ENCODE assay signal across 8 cellular contexts in the genomic region with DNA sequence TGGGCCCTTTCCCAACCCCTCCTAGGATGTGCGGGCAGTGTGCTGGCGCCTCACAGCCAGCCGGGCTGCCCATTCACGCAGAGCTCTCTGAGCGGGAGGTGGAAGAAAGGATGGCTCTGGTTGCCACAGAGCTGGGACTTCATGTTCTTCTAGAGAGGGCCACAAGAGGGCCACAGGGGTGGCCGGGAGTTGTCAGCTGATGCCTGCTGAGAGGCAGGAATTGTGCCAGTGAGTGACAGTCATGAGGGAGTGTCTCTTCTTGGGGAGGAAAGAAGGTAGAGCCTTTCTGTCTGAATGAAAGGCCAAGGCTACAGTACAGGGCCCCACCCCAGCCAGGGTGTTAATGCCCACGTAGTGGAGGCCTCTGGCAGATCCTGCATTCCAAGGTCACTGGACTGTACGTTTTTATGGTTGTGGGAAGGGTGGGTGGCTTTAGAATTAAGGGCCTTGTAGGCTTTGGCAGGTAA. TPM values are rescaled to one million over a fixed set of nuclear protein-coding genes. Genes with fewer than 3 reads are reported as not detected.
A peak's percentile ranks its signal among the peaks of the same experiment; 100 is the strongest.
DNase-seq lines count a peak whose midpoint lies in the region; TF ChIP-seq lines count a peak whose summit lies in the region.

No MANE protein-coding gene starts in this region.

- CTCF ChIA-PET in mammary epithelial cell (lab: Charles Lee; ENCODE audit: low non-redundant PET): interaction anchor here (1.0 kb wide), 1 partner anchor 9 kb away, joined by 6 read pairs; no protein-coding TSS in a partner anchor

- no peaks in the 10 kb centered on the region for H3K27me3 ChIP-seq in NT2/D1 (ENCODE audit: insufficient read depth, insufficient read length)
- no peaks in the 10 kb centered on the region for H3K27me3 ChIP-seq in mammary epithelial cell (ENCODE audit: insufficient read depth, low read length)
- no peaks in the 10 kb centered on the region for H3K27me3 ChIP-seq in testis

- H3K4me1 ChIP-seq in NT2/D1 (ENCODE audit: insufficient read depth, insufficient read length): peaks cover 17% of the 10 kb centered on the region
- H3K4me1 ChIP-seq in mammary epithelial cell (ENCODE audit: insufficient read depth, low read length): peaks cover 45% of the 10 kb centered on the region
- peaks cover 55% of the 10 kb centered on the region for H3K4me1 ChIP-seq in testis

- H3K9me3 Mint-ChIP-seq in T-helper 2 cell treated with Interferon-gamma antibody and Interleukin-4, amounts not matched to agents 5 μg/mL and 100 μg/mL, for 36 hours: no peaks in the 10 kb centered on the region

- H4K20me1 ChIP-seq in mammary epithelial cell (ENCODE audit: insufficient read depth, low read length): no peaks in the 10 kb centered on the region

- peaks cover 4% of the 10 kb centered on the region for H3K4me1 Mint-ChIP-seq in T-helper 2 cell treated with Interferon-gamma antibody and Interleukin-4, amounts not matched to agents 5 μg/mL and 100 μg/mL, for 36 hours (ENCODE audit: low read depth)

- no peak overlapping the region for H3K27ac ChIP-seq in mammary epithelial cell (ENCODE audit: insufficient read depth, low read depth, low read length)
- peak overlapping the region; percentile 15 to 68 for H3K27ac ChIP-seq in testis

- no peaks in the 10 kb centered on the region for H3K79me2 ChIP-seq in mammary epithelial cell (ENCODE audit: insufficient read depth, low read length)

- no peaks in the 10 kb centered on the region for H3K27me3 Mint-ChIP-seq in T-helper 2 cell treated with Interferon-gamma antibody and Interleukin-4, amounts not matched to agents 5 μg/mL and 100 μg/mL, for 36 hours (ENCODE audit: low read depth)

- in situ Hi-C loops in mammary epithelial cell (cut with MboI; ENCODE audit: low sequenced_read_pairs in 2 of 2): no loop called here

- H3K4me3 Mint-ChIP-seq in T-helper 2 cell treated with Interferon-gamma antibody and Interleukin-4, amounts not matched to agents 5 μg/mL and 100 μg/mL, for 36 hours: no peak overlapping the region

- TF ChIP-seq CTCF in mammary epithelial cell (conservative IDR thresholded peaks at IDR 0.05 in 1 of 2, IDR thresholded peaks at IDR 0.05 in 1 of 2; ENCODE audit: extremely low read depth in 1 of 2, insufficient read depth in 1 of 2, low read depth in 1 of 2, low read length in 2 of 2) (peak; percentile 43 to 72), testis (IDR thresholded peaks at IDR 0.05) (peak; percentile 18 to 50 (median 47))

- H3K36me3 ChIP-seq in NT2/D1 (ENCODE audit: insufficient read depth, insufficient read length, low read length) (peaks cover 69% of the 10 kb centered on the region), mammary epithelial cell (ENCODE audit: insufficient read depth, low read length) (no peaks in the 10 kb centered on the region), testis (ENCODE audit: low read depth, missing control alignments) (no peaks in the 10 kb centered on the region)

- no peak overlapping the region for H3K4me2 ChIP-seq in mammary epithelial cell (ENCODE audit: insufficient read depth, low read depth, low read length)

- dilution Hi-C loops in mammary epithelial cell (cut with HindIII; ENCODE audit: low sequenced_read_pairs): no loop called here

- H3K9me3 ChIP-seq in NT2/D1 (ENCODE audit: insufficient read depth, low read length) (no peaks in the 10 kb centered on the region), mammary epithelial cell (replicated peaks; ENCODE audit: insufficient read depth, low read length) (no peaks in the 10 kb centered on the region), testis (no peaks in the 10 kb centered on the region)

- H3K4me3 ChIP-seq in NT2/D1 (ENCODE audit: insufficient read length, low read depth) (no peak overlapping the region), mammary epithelial cell (replicated peaks in 1 of 3; ENCODE audit: insufficient read depth in 1 of 3, low read depth in 2 of 3, low read length in 3 of 3) (no peak overlapping the region), testis (no peak overlapping the region)

- H2AFZ ChIP-seq in mammary epithelial cell (ENCODE audit: low read depth, low read length): no peak overlapping the region

- no TSS peak for BruUV-seq in mammary epithelial cell (replicated peaks; lab: Mats Ljungman, UMichigan)

- intact Hi-C loops in mammary epithelial cell (cut with micrococcal nuclease) (loop anchor here (1.0 kb wide), 2 partner anchors 9 to 17 kb away; no protein-coding TSS in a partner anchor), testis (cut with DNase I; ENCODE audit: low total_unique reads) (no loop called here)

- no peak overlapping the region for H3K27ac Mint-ChIP-seq in T-helper 2 cell treated with Interferon-gamma antibody and Interleukin-4, amounts not matched to agents 5 μg/mL and 100 μg/mL, for 36 hours

- no peak for TF ChIP-seq POLR2A in testis (IDR thresholded peaks at IDR 0.05)

- WGBS in mammary epithelial cell (ENCODE audit: low coverage, missing lambda C conversion rate): 20% methylated on average over 8 of the region's 8 CpGs
- 48 to 62% methylated on average over 8 of the region's 8 CpGs for WGBS in testis, 2 donors

- DNase-seq in DMS153 treated with DMSO at 0.1 percent for 48 hours (lab: John Stamatoyannopoulos, UW; ENCODE audit: unreplicated experiment): peak; percentile 34
- DNase-seq in HT1080 (ENCODE audit: low read depth): peak; percentile 82
- peak; percentile 66 for DNase-seq in NT2/D1 (ENCODE audit: low read depth, low spot score)
- peak; percentile 72 for DNase-seq in mammary epithelial cell
- peak; percentile 88 for DNase-seq in kidney glomerular epithelial cell (lab: John Stamatoyannopoulos, UW)
- DNase-seq in testis: peak; percentile 92
- no peak for DNase-seq in stimulated activated CD4-positive, alpha-beta T cell treated with anti-CD3 and anti-CD28 coated beads, Interleukin-2, amount 100 ng/mL, for 24 hours
- no peak for DNase-seq in T-helper 2 cell treated with Interferon-gamma antibody and Interleukin-4, amounts not matched to agents 5 μg/mL and 100 μg/mL, for 36 hours (ENCODE audit: low spot score)

- no peaks in the 10 kb centered on the region for H3K36me3 Mint-ChIP-seq in T-helper 2 cell treated with Interferon-gamma antibody and Interleukin-4, amounts not matched to agents 5 μg/mL and 100 μg/mL, for 36 hours (ENCODE audit: low read depth)

- H3K9ac ChIP-seq in NT2/D1 (ENCODE audit: insufficient read length, low read depth) (no peak overlapping the region), mammary epithelial cell (ENCODE audit: insufficient read depth, low read length) (no peak overlapping the region)

RNA-seq across cellular contexts. Expression of gene FAM131A, which starts 8.3 kb away (rescaled TPM):
- 61.8 and 71.7 TPM in 2 replicates for total RNA-seq in HT1080 (2014; rRNA removed; shearing (Covaris generic))
- 66.2 and 70.4 TPM in 2 replicates for polyA plus RNA-seq in HT1080 (2015; cell fraction: cytosol; rRNA removed)
- 70.6 and 75.6 TPM in 2 replicates for polyA plus RNA-seq in HT1080 (2015; cell fraction: nucleus; rRNA removed)
- total RNA-seq in mammary epithelial cell (10 to 100 TPM; 10.7 to 15.5 TPM), testis (10 to 100 TPM; 75.9 to 77.2 TPM)
- polyA plus RNA-seq in mammary epithelial cell (12.1 TPM), testis (ENCODE audit: insufficient read depth, low read depth, low replicate concordance) (28.1 TPM)
- 14.8 TPM for polyA minus RNA-seq in mammary epithelial cell

RNA-seq across cellular contexts. Expression of gene CLCN2, which starts 15.7 kb away (rescaled TPM):
- total RNA-seq in HT1080 (2014; rRNA removed; shearing (Covaris generic)): 13.9 and 21.1 TPM in 2 replicates
- 6.2 and 7.1 TPM in 2 replicates for polyA plus RNA-seq in HT1080 (2015; cell fraction: cytosol; rRNA removed)
- 27.3 and 34.5 TPM in 2 replicates for polyA plus RNA-seq in HT1080 (2015; cell fraction: nucleus; rRNA removed)
- total RNA-seq in mammary epithelial cell (10 to 100 TPM in 1 of 2 donors, 1 to 10 TPM in 1; 5.7 to 10.7 TPM), testis (100 to 1,000 TPM in 1 of 2 donors, 10 to 100 TPM in 1; 98.2 to 118 TPM)
- polyA plus RNA-seq in mammary epithelial cell (5.1 TPM), testis (ENCODE audit: insufficient read depth, low read depth, low replicate concordance) (46.7 TPM)
- 6.6 TPM for polyA minus RNA-seq in mammary epithelial cell

RNA-seq across cellular contexts. Expression of gene POLR2H, which starts 15.8 kb away (rescaled TPM):
- total RNA-seq in HT1080 (2014; rRNA removed; shearing (Covaris generic)): 327 and 330 TPM in 2 replicates
- polyA plus RNA-seq in HT1080 (2015; cell fraction: cytosol; rRNA removed): 326 and 401 TPM in 2 replicates
- 386 and 402 TPM in 2 replicates for polyA plus RNA-seq in HT1080 (2015; cell fraction: nucleus; rRNA removed)
- total RNA-seq in mammary epithelial cell (10 to 100 TPM; 41.7 to 78.2 TPM), testis (10 to 100 TPM; 65.0 to 76.4 TPM)
- polyA plus RNA-seq in mammary epithelial cell (169 TPM), testis (ENCODE audit: insufficient read depth, low read depth, low replicate concordance) (72.2 TPM)
- polyA minus RNA-seq in mammary epithelial cell: 107 TPM

RNA-seq across cellular contexts. Expression of gene EIF4G1, which starts 31.3 kb away (rescaled TPM):
- total RNA-seq in HT1080 (2014; rRNA removed; shearing (Covaris generic)): 750 and 760 TPM in 2 replicates
- polyA plus RNA-seq in HT1080 (2015; cell fraction: cytosol; rRNA removed): 398 and 411 TPM in 2 replicates
- polyA plus RNA-seq in HT1080 (2015; cell fraction: nucleus; rRNA removed): 1,428 and 1,429 TPM in 2 replicates
- 100 to 1,000 TPM; 278 to 534 TPM for total RNA-seq in mammary epithelial cell
- polyA plus RNA-seq in mammary epithelial cell: 528 TPM
- polyA minus RNA-seq in mammary epithelial cell: 785 TPM
- total RNA-seq in testis: 100 to 1,000 TPM; 295 TPM
- 255 TPM for polyA plus RNA-seq in testis (ENCODE audit: insufficient read depth, low read depth, low replicate concordance)

RNA-seq across cellular contexts. Expression of gene THPO, which starts 32.3 kb away (rescaled TPM):
- not detected in 2 replicates for total RNA-seq in HT1080 (2014; rRNA removed; shearing (Covaris generic))
- 0.08 and 0.34 TPM in 2 replicates for polyA plus RNA-seq in HT1080 (2015; cell fraction: cytosol; rRNA removed)
- polyA plus RNA-seq in HT1080 (2015; cell fraction: nucleus; rRNA removed): 0.28 TPM in 1 of 2 replicates, not detected in the other
- total RNA-seq in mammary epithelial cell (not detected), testis (under 1 TPM; 0.71 to 0.93 TPM)
- polyA plus RNA-seq in mammary epithelial cell (not detected), testis (ENCODE audit: insufficient read depth, low read depth, low replicate concordance) (7.6 TPM)
- not detected for polyA minus RNA-seq in mammary epithelial cell

Comparison
In these comparisons a context has a peak if more than half of its experiments do, and no peak if none do; other contexts are left out.
1. DNase-seq: peak in DMS153 treated with DMSO at 0.1 percent for 48 hours (single experiment), HT1080 (single experiment), NT2/D1 (single experiment), mammary epithelial cell (single experiment), kidney glomerular epithelial cell (single experiment) and testis (single experiment); none in stimulated activated CD4-positive, alpha-beta T cell treated with anti-CD3 and anti-CD28 coated beads, Interleukin-2, amount 100 ng/mL, for 24 hours (0 of 2) and T-helper 2 cell treated with Interferon-gamma antibody and Interleukin-4, amounts not matched to agents 5 μg/mL and 100 μg/mL, for 36 hours (single experiment).